11 cellular contexts compared by ENCODE assay signal in genomic region chr3:46127503-46127902, GRCh38.
DNase-seq lines count a peak whose midpoint lies in the region; ATAC-seq and TF ChIP-seq lines count a peak whose summit lies in the region.
"Had no signal": no experiment of that assay in that cellular context is flagged by ENCODE, and none has a peak within 500 bp of the region (broad histone marks: within the 10 kb centered on the region; RNA-seq: fewer than 3 reads in every experiment).

No MANE protein-coding gene starts in this region.

- no peak overlapping the region for H3K4me3 ChIP-seq in RWPE2 (ENCODE audit: severe bottlenecking)
- H3K4me3 ChIP-seq: testis had no signal

- POLR2A ChIA-PET in HEK293T (lab: Yijun Ruan, JAX), result no interaction called here

- peak; percentile 100 for ATAC-seq in RWPE2 (ENCODE audit: low read depth)

- H3K27me3 ChIP-seq in RWPE2 (ENCODE audit: insufficient read depth, poor library complexity, severe bottlenecking), result no peaks in the 10 kb centered on the region
- H3K27me3 ChIP-seq: testis had no signal

- H3K27ac ChIP-seq in RWPE2 (ENCODE audit: poor library complexity, severe bottlenecking), result peak overlapping the region; percentile 84
- H3K27ac ChIP-seq: testis had no signal

- CTCF ChIA-PET in HEK293T (lab: Yijun Ruan, JAX), result no interaction called here

- peaks cover 15% of the 10 kb centered on the region for H3K4me1 ChIP-seq in RWPE2 (ENCODE audit: insufficient read depth, poor library complexity, severe bottlenecking)
- H3K4me1 ChIP-seq: testis had no signal

- H3K9me3 ChIP-seq in RWPE2 (ENCODE audit: severe bottlenecking), result no peaks in the 10 kb centered on the region
- H3K9me3 ChIP-seq: testis had no signal

- TF ChIP-seq CTCF in RWPE2 (IDR thresholded peaks at IDR 0.05; ENCODE audit: poor library complexity, severe bottlenecking), result no peak

- peak; percentile 24 for DNase-seq in SIG-M5 treated with dmso at 0.1 percent for 504 hours (lab: John Stamatoyannopoulos, UW; ENCODE audit: unreplicated experiment)
- DNase-seq in SIG-M5 (lab: John Stamatoyannopoulos, UW), result no peak
- DNase-seq in RWPE2 (ENCODE audit: low spot score), result no peak
- peak; percentile 93 for DNase-seq in fibroblast of peridontal ligament (ENCODE audit: extremely low read depth)
- peak; percentile 31 for DNase-seq in smooth muscle cell of the brain vasculature (ENCODE audit: low read depth, low spot score)
- DNase-seq in DMS79 (lab: John Stamatoyannopoulos, UW), result no peak
- DNase-seq in HEK293T (ENCODE audit: extremely low spot score), result no peak
- DNase-seq in anterior cingulate cortex (lab: John Stamatoyannopoulos, UW), result no peak
- DNase-seq: erythroblast; stimulated activated CD4-positive, alpha-beta T cell treated with anti-CD3 and anti-CD28 coated beads, Interleukin-2, amount 100 ng/mL, for 24 hours; testis had no signal

- no peaks in the 10 kb centered on the region for H3K36me3 ChIP-seq in RWPE2 (ENCODE audit: low read depth)

TF ChIP-seq in HEK293T, 16 proteins besides CTCF, POLR2A, EP300 and RAD21:
- TF ChIP-seq FOXA1 (IDR thresholded peaks at IDR 0.05) (no peak), ELF4 (IDR thresholded peaks at IDR 0.05) (no peak), TARDBP (IDR thresholded peaks at IDR 0.05) (no peak), ARNT (IDR thresholded peaks at IDR 0.05) (no peak), L3MBTL2 (conservative IDR thresholded peaks at IDR 0.05) (no peak), FOXM1 (IDR thresholded peaks at IDR 0.05; ENCODE audit: borderline replicate concordance) (no peak), PKNOX1 (IDR thresholded peaks at IDR 0.05) (no peak), BHLHE40 (IDR thresholded peaks at IDR 0.05; ENCODE audit: borderline replicate concordance) (no peak), CTBP1 (IDR thresholded peaks at IDR 0.05; ENCODE audit: borderline replicate concordance) (no peak), HDGF (IDR thresholded peaks at IDR 0.05; ENCODE audit: borderline replicate concordance) (no peak), ZNF384 (IDR thresholded peaks at IDR 0.05) (no peak), FOXK2 (IDR thresholded peaks at IDR 0.05) (no peak), LEF1 (IDR thresholded peaks at IDR 0.05; ENCODE audit: borderline replicate concordance) (no peak), NFRKB (IDR thresholded peaks at IDR 0.05) (no peak), SUZ12 (IDR thresholded peaks at IDR 0.05) (no peak)

Comparison
In these comparisons a context has a peak if more than half of its experiments do, and no peak if none do; other contexts are left out.
1. DNase-seq: peak in SIG-M5 treated with dmso at 0.1 percent for 504 hours (single experiment), fibroblast of peridontal ligament (single experiment) and smooth muscle cell of the brain vasculature (single experiment); none in SIG-M5 (single experiment), RWPE2 (single experiment), DMS79 (single experiment), HEK293T (single experiment) and anterior cingulate cortex (0 of 58).